ENCODE assay signal across 1 cellular context in the genomic region with DNA sequence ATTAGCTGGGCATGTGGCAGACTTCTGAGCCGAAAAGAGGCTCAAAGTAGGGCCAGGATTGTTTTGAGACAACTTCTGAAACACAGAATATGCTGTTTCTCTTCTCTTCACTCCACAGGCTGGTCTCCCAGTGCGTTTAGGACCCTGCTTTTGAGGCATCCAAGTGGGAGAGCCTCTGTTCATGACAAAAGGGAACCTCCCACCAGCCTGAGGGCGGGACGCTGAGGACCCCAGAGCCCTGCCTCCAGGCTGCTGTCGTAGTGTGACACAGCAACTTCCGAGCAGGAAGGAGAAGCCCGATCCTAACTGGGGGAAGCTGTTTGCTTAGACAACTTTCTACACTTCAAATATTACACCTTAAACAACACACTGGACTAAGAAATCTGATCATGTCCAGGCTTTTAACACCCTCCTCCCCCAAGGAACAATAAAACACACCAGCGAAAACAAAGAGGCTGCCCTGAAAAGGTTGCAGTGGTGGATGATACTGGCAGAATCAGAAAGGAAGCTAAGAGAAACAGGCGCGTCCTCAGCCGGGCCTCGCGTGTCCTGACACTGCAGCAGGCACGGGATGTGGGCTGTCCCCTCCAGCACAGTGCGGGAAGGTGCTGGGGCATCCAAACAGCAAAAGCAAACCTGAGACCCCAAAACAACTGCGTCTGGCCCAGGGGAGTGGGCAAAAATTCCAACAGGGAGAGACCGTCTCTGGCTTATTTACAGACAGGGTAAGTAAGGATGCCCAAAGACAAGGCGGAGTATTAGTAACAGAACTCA.
TF ChIP-seq lines count a peak whose summit lies in the region.

No MANE protein-coding gene starts in this region.

TF ChIP-seq in GM23338, 12 proteins besides CTCF, POLR2A, EP300 and RAD21 (continued from another document):
- TF ChIP-seq CREB1 (CRISPR knock-in tag; IDR thresholded peaks at IDR 0.05; ENCODE audit: low read depth) (peak; percentile 52; the same call in 1 of the 2 replicates), REST (IDR thresholded peaks at IDR 0.05; ENCODE audit: unreplicated experiment) (no peak), EZH2phosphoT487 (IDR thresholded peaks at IDR 0.05; ENCODE audit: unreplicated experiment) (no peak), EZH2 (IDR thresholded peaks at IDR 0.05; ENCODE audit: low read depth, unreplicated experiment) (no peak), ETS1 (IDR thresholded peaks at IDR 0.05) (no peak)
